In the genomic region with DNA sequence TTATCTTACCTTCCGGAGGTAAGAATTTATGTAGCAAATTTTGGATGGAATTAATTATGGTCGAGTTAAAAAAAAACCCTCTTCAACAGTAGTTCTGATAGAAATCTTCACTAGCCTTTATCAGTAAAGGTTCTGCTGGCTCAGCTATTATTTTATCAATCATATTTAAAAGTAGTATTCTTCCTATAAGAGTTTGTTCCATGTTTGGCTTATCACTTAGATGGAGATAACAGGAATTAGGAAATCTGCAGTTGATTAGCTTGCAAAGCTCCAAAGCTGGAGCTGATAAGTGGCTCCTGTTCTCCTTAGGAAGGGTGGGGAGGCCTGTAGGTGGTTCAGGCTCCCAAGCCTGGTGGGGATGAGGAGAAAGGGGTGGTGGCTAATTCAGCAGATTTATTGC, we compare ENCODE assay signal across 17 cellular contexts. TPM values are rescaled to one million over a fixed set of nuclear protein-coding genes. Genes with fewer than 3 reads are reported as not detected.
DNase-seq lines count a peak whose midpoint lies in the region; ATAC-seq, FAIRE-seq and TF ChIP-seq lines count a peak whose summit lies in the region.
"Had no signal": no experiment of that assay in that cellular context is flagged by ENCODE, and none has a peak within 500 bp of the region (broad histone marks: within the 10 kb centered on the region; RNA-seq: fewer than 3 reads in every experiment).

No MANE protein-coding gene starts in this region.

- H3K4me3 Mint-ChIP-seq in stimulated activated memory B cell treated with anti-CD40 and anti-IgM and Interleukin-4, amounts not matched to agents 10 μg/mL and 1 μg/mL and 100 μg/mL, for 72 hours: no peak overlapping the region
- H3K4me3 Mint-ChIP-seq: CD8-positive, alpha-beta T cell; H9 had no signal

- no CpG with 5 or more reads among the region's 2 CpGs for WGBS in IMR-90 (ENCODE audit: extremely low coverage in 2 of 2, insufficient read length in 1 of 2), 2 experiments

- no peak overlapping the region for H3K4ac ChIP-seq in IMR-90 (ENCODE audit: low read depth, low read length)

- no peak overlapping the region for H3K23ac ChIP-seq in IMR-90 (ENCODE audit: low read depth, low read length)

- H4K5ac ChIP-seq in IMR-90 (ENCODE audit: low read depth, low read length): no peak overlapping the region

- dilution Hi-C loops in IMR-90 (cut with HindIII; ENCODE audit: low sequenced_read_pairs, unreplicated experiment): no loop called here

- POLR2A ChIA-PET in IMR-90 (lab: Charles Lee; ENCODE audit: unreplicated experiment): no interaction called here

- no peak overlapping the region for H3K9ac ChIP-seq in IMR-90 (ENCODE audit: low read depth, low read length)
- H3K9ac ChIP-seq: BLaER1 had no signal

- ATAC-seq in IMR-90 (ENCODE audit: low read depth): no peak
- ATAC-seq in stimulated activated memory B cell treated with anti-CD40 and anti-IgM and Interleukin-4, amounts not matched to agents 10 μg/mL and 1 μg/mL and 100 μg/mL, for 72 hours: no peak
- ATAC-seq: CD8-positive, alpha-beta T cell; GM12878 had no signal

- H3K4me2 ChIP-seq in IMR-90 (ENCODE audit: low read depth, low read length): no peak overlapping the region
- H3K4me2 ChIP-seq: BLaER1 had no signal

- H3K27ac Mint-ChIP-seq in stimulated activated memory B cell treated with anti-CD40 and anti-IgM and Interleukin-4, amounts not matched to agents 10 μg/mL and 1 μg/mL and 100 μg/mL, for 72 hours: peak overlapping the region; percentile 22
- H3K27ac Mint-ChIP-seq: CD8-positive, alpha-beta T cell; H9 had no signal

- no peaks in the 10 kb centered on the region for H3K36me3 Mint-ChIP-seq in stimulated activated memory B cell treated with anti-CD40 and anti-IgM and Interleukin-4, amounts not matched to agents 10 μg/mL and 1 μg/mL and 100 μg/mL, for 72 hours
- H3K36me3 Mint-ChIP-seq: CD8-positive, alpha-beta T cell had no signal

- no peak for TF ChIP-seq POLR2A in IMR-90 (IDR thresholded peaks at IDR 0.05; ENCODE audit: low read depth, low read length)

- no peaks in the 10 kb centered on the region for H3K9me3 ChIP-seq in IMR-90 (ENCODE audit: control insufficient read depth, insufficient read depth, low read length)
- H3K9me3 ChIP-seq: BLaER1 had no signal

- no peak overlapping the region for H3K18ac ChIP-seq in IMR-90 (ENCODE audit: low read depth, low read length)

- no peak for FAIRE-seq in HTR-8/SVneo (lab: Jason Lieb, UNC)
- FAIRE-seq: GM12878, H1 had no signal

- no peaks in the 10 kb centered on the region for H3K27me3 Mint-ChIP-seq in stimulated activated memory B cell treated with anti-CD40 and anti-IgM and Interleukin-4, amounts not matched to agents 10 μg/mL and 1 μg/mL and 100 μg/mL, for 72 hours

- no peak overlapping the region for H2BK5ac ChIP-seq in IMR-90 (ENCODE audit: low read depth, low read length, poor library complexity, severe bottlenecking)

- H4K20me1 ChIP-seq in IMR-90 (ENCODE audit: insufficient read depth, low read length): no peaks in the 10 kb centered on the region
- H4K20me1 ChIP-seq: BLaER1 had no signal

- H3K27ac ChIP-seq in IMR-90 (ENCODE audit: insufficient read depth, low read length): no peak overlapping the region
- H3K27ac ChIP-seq in VCaP: peak overlapping the region; percentile 82
- H3K27ac ChIP-seq: 22Rv1, BLaER1 had no signal

- no peak overlapping the region for H2BK20ac ChIP-seq in IMR-90 (ENCODE audit: low read depth, low read length)

- H3K4me1 Mint-ChIP-seq in stimulated activated memory B cell treated with anti-CD40 and anti-IgM and Interleukin-4, amounts not matched to agents 10 μg/mL and 1 μg/mL and 100 μg/mL, for 72 hours: peaks cover 36% of the 10 kb centered on the region

- no peak overlapping the region for H2BK15ac ChIP-seq in IMR-90 (ENCODE audit: low read depth, low read length)

- no peak overlapping the region for H3K56ac ChIP-seq in IMR-90 (ENCODE audit: extremely low read depth, insufficient read depth, low read length)

- no peak overlapping the region for H3K4me3 ChIP-seq in IMR-90 (ENCODE audit: insufficient read depth, low read depth, low read length)
- H3K4me3 ChIP-seq: BLaER1, GM12878 had no signal

- peak overlapping the region; percentile 64; the same call in 1 of the 2 replicates for H2AK5ac ChIP-seq in IMR-90 (ENCODE audit: low read depth, low read length)

- CTCF ChIA-PET in IMR-90 (lab: Yijun Ruan, JAX): interaction anchor here (0.7 to 1.6 kb wide), 2 partner anchors 27 to 230 kb away, joined by 3 to 4 read pairs; no protein-coding TSS in a partner anchor

- H2AFZ ChIP-seq in IMR-90 (replicated peaks; ENCODE audit: low read length, poor library complexity): no peak overlapping the region

- no peak overlapping the region for H2AK9ac ChIP-seq in IMR-90 (replicated peaks; ENCODE audit: low read depth, low read length, poor library complexity)

- H4K8ac ChIP-seq in IMR-90 (ENCODE audit: low read depth in 2 of 2, low read length in 2 of 2): no peak overlapping the region

- H3K27me3 ChIP-seq in IMR-90 (ENCODE audit: control insufficient read depth, insufficient read depth, low read length): no peaks in the 10 kb centered on the region
- H3K27me3 ChIP-seq: BLaER1 had no signal

- no peak overlapping the region for H4K91ac ChIP-seq in IMR-90 (ENCODE audit: insufficient read depth, low read depth, low read length)

- TF ChIP-seq RAD21 in IMR-90 (IDR thresholded peaks at IDR 0.05; ENCODE audit: low read length): no peak

- intact Hi-C loops in IMR-90 (cut with micrococcal nuclease): no loop called here

- no TSS peak for BruUV-seq in IMR-90 (replicated peaks; lab: Mats Ljungman, UMichigan)

- no peaks in the 10 kb centered on the region for H3K9me1 ChIP-seq in IMR-90 (ENCODE audit: insufficient read depth, low read length)

- peak; percentile 16 for DNase-seq in NCI-H82 (lab: John Stamatoyannopoulos, UW)
- no peak for DNase-seq in NCI-H82 treated with DMSO at 0.1 percent for 48 hours (lab: John Stamatoyannopoulos, UW; ENCODE audit: unreplicated experiment)
- no peak for DNase-seq in IMR-90
- DNase-seq in NCI-H510A (lab: John Stamatoyannopoulos, UW): no peak
- no peak for DNase-seq in HTR-8/SVneo (ENCODE audit: insufficient read length, low spot score)
- no peak for DNase-seq in epidermal melanocyte (ENCODE audit: insufficient read length, low spot score)
- DNase-seq: Calu3; CD8-positive, alpha-beta T cell; DMS79 treated with DMSO at 0.1 percent for 48 hours; GF-D8; H9 had no signal

- H3K4me1 ChIP-seq in IMR-90 (ENCODE audit: control insufficient read depth, insufficient read depth, low read length): peaks cover 4% of the 10 kb centered on the region; the same call in 1 of the 2 replicates

- no peaks in the 10 kb centered on the region for H3K9me3 Mint-ChIP-seq in stimulated activated memory B cell treated with anti-CD40 and anti-IgM and Interleukin-4, amounts not matched to agents 10 μg/mL and 1 μg/mL and 100 μg/mL, for 72 hours
- H3K9me3 Mint-ChIP-seq: CD8-positive, alpha-beta T cell; H9 had no signal

- H3K14ac ChIP-seq in IMR-90 (replicated peaks; ENCODE audit: low read depth, low read length): no peak overlapping the region

- no peak overlapping the region for H2BK120ac ChIP-seq in IMR-90 (ENCODE audit: low read depth, low read length)

- H3K36me3 ChIP-seq in IMR-90 (ENCODE audit: control insufficient read depth, insufficient read depth, low read length): no peaks in the 10 kb centered on the region
- H3K36me3 ChIP-seq: BLaER1 had no signal

- H3K79me1 ChIP-seq in IMR-90 (ENCODE audit: low read depth in 1 of 2, low read length in 2 of 2): no peaks in the 10 kb centered on the region

- in situ Hi-C loops in IMR-90 (cut with MboI; ENCODE audit: low sequenced_read_pairs): no loop called here

- no peak for TF ChIP-seq CTCF in IMR-90 (conservative IDR thresholded peaks at IDR 0.05; ENCODE audit: low read depth, low read length)
- no peak for TF ChIP-seq CTCF in VCaP (conservative IDR thresholded peaks at IDR 0.05)

TF ChIP-seq in IMR-90, 13 proteins besides CTCF, POLR2A, EP300 and RAD21:
- TF ChIP-seq MAFK (IDR thresholded peaks at IDR 0.05; ENCODE audit: low read depth, low read length) (peak; percentile 45; the same call in 1 of the 2 replicates), CHD1 (IDR thresholded peaks at IDR 0.05; ENCODE audit: low read depth, low read length) (no peak)
TF ChIP-seq in IMR-90: peak in this region for 1.

RNA-seq across cellular contexts. Expression of a gene that starts 31.5 kb away (rescaled TPM):
- total RNA-seq in IMR-90 (2012; rRNA removed): 59.1 and 71.4 TPM in 2 replicates
- polyA plus RNA-seq in IMR-90 (2012; rRNA removed): 41.7 and 44.8 TPM in 2 replicates
- 23.4 and 35.1 TPM in 2 replicates for polyA plus RNA-seq in IMR-90 (2012; cell fraction: cytosol; rRNA removed)
- polyA plus RNA-seq in IMR-90 (2012; cell fraction: nucleus; rRNA removed; ENCODE audit: low replicate concordance): 32.9 and 43.8 TPM in 2 replicates
